24 cellular contexts compared by ENCODE assay signal in genomic region chr9:15453956-15454355, GRCh38.
"Had no signal": no experiment of that assay in that cellular context is flagged by ENCODE, and none has a peak within 500 bp of the region (broad histone marks: within the 10 kb centered on the region; RNA-seq: fewer than 3 reads in every experiment).

No MANE protein-coding gene starts in this region.

- H3K27me3 ChIP-seq: colonic mucosa, foreskin keratinocyte, hepatocyte, spleen, tibial artery, upper lobe of left lung, uterus had no signal

- ATAC-seq: foreskin keratinocyte, left cardiac atrium, lower lobe of right lung, psoas muscle, sciatic nerve had no signal

- H3K36me3 ChIP-seq: uterus had no signal

- H3K4me3 Mint-ChIP-seq: endodermal cell, nephron had no signal

- H3K9me3 Mint-ChIP-seq: endodermal cell, nephron had no signal

- H3K9me3 ChIP-seq: colonic mucosa, left ventricle myocardium inferior, lower lobe of right lung, psoas muscle, spleen, tibial artery, upper lobe of left lung, uterus had no signal

- H3K4me1 Mint-ChIP-seq: endodermal cell, nephron had no signal

- H3K4me1 ChIP-seq: colonic mucosa, foreskin keratinocyte, lower lobe of right lung, psoas muscle, spleen, tibial artery, upper lobe of left lung, uterus had no signal

- H3K27ac ChIP-seq: colonic mucosa, foreskin keratinocyte, hepatocyte, left ventricle myocardium inferior, lower lobe of right lung, psoas muscle, spleen, tibial artery, upper lobe of left lung, uterus had no signal

- H2AFZ ChIP-seq: hepatocyte had no signal

- H3K4me2 ChIP-seq: hepatocyte had no signal

- H3K27ac Mint-ChIP-seq: endodermal cell, nephron had no signal

- H3K4me3 ChIP-seq: colonic mucosa, hepatocyte, left ventricle myocardium inferior, lower lobe of right lung, psoas muscle, spleen, tibial artery, upper lobe of left lung, uterus had no signal

- DNase-seq: colonic mucosa; dermis blood vessel endothelial cell; endodermal cell; erythroblast; foreskin keratinocyte; kidney; left cardiac atrium; left ventricle myocardium inferior; lower lobe of right lung; mesenchymal stem cell; midbrain; psoas muscle; retina; spleen; stimulated activated CD4-positive, alpha-beta T cell treated with anti-CD3 and anti-CD28 coated beads, Interleukin-15, amount 100 ng/mL, for 24 hours; stimulated activated CD4-positive, alpha-beta T cell treated with anti-CD3 and anti-CD28 coated beads, Interleukin-1b, Interleukin-23, amount 100 ng/mL, for 48 hours; stimulated activated CD4-positive, alpha-beta T cell treated with anti-CD3 and anti-CD28 coated beads, Interleukin-4, amount 100 ng/mL, for 4 hours; stimulated activated naive CD4-positive, alpha-beta T cell treated with Interleukin-2 at 50 U/mL for 16 hours; tibial artery; upper lobe of left lung; uterus had no signal
